Comparison of ENCODE assay signal across 1 cellular context in the genomic region with DNA sequence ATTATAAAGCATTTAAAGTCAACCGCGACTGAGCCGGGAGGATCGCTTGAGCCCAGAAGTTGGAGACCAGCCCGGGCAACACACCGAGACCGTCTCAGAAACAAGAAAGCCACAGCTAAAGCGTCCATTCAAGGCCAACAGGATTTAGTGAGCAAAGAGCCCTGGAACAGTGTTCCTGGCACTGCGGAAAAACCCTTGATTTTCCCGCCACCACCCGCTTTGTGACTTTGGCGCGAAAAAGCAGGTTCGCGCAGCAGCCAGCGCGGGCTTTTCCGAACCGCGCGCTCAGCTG.
TF ChIP-seq lines count a peak whose summit lies in the region.

No MANE protein-coding gene starts in this region.

TF ChIP-seq in HepG2, 621 proteins besides CTCF, POLR2A, EP300 and RAD21 (continued from another document and continues in another):
- TF ChIP-seq, protein P1, sequence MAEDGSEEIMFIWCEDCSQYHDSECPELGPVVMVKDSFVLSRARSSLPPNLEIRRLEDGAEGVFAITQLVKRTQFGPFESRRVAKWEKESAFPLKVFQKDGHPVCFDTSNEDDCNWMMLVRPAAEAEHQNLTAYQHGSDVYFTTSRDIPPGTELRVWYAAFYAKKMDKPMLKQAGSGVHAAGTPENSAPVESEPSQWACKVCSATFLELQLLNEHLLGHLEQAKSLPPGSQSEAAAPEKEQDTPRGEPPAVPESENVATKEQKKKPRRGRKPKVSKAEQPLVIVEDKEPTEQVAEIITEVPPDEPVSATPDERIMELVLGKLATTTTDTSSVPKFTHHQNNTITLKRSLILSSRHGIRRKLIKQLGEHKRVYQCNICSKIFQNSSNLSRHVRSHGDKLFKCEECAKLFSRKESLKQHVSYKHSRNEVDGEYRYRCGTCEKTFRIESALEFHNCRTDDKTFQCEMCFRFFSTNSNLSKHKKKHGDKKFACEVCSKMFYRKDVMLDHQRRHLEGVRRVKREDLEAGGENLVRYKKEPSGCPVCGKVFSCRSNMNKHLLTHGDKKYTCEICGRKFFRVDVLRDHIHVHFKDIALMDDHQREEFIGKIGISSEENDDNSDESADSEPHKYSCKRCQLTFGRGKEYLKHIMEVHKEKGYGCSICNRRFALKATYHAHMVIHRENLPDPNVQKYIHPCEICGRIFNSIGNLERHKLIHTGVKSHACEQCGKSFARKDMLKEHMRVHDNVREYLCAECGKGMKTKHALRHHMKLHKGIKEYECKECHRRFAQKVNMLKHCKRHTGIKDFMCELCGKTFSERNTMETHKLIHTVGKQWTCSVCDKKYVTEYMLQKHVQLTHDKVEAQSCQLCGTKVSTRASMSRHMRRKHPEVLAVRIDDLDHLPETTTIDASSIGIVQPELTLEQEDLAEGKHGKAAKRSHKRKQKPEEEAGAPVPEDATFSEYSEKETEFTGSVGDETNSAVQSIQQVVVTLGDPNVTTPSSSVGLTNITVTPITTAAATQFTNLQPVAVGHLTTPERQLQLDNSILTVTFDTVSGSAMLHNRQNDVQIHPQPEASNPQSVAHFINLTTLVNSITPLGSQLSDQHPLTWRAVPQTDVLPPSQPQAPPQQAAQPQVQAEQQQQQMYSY (CRISPR knock-in tag; IDR thresholded peaks at IDR 0.05), result no peak; the same call in 1 of the 2 replicates
- TF ChIP-seq, protein P2, sequence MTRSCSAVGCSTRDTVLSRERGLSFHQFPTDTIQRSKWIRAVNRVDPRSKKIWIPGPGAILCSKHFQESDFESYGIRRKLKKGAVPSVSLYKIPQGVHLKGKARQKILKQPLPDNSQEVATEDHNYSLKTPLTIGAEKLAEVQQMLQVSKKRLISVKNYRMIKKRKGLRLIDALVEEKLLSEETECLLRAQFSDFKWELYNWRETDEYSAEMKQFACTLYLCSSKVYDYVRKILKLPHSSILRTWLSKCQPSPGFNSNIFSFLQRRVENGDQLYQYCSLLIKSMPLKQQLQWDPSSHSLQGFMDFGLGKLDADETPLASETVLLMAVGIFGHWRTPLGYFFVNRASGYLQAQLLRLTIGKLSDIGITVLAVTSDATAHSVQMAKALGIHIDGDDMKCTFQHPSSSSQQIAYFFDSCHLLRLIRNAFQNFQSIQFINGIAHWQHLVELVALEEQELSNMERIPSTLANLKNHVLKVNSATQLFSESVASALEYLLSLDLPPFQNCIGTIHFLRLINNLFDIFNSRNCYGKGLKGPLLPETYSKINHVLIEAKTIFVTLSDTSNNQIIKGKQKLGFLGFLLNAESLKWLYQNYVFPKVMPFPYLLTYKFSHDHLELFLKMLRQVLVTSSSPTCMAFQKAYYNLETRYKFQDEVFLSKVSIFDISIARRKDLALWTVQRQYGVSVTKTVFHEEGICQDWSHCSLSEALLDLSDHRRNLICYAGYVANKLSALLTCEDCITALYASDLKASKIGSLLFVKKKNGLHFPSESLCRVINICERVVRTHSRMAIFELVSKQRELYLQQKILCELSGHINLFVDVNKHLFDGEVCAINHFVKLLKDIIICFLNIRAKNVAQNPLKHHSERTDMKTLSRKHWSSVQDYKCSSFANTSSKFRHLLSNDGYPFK (CRISPR knock-in tag; IDR thresholded peaks at IDR 0.05; ENCODE audit: borderline replicate concordance), result no peak
- TF ChIP-seq HOXA3 (CRISPR knock-in tag; IDR thresholded peaks at IDR 0.05), result no peak; the same call in 1 of the 2 replicates
- TF ChIP-seq, protein P3, sequence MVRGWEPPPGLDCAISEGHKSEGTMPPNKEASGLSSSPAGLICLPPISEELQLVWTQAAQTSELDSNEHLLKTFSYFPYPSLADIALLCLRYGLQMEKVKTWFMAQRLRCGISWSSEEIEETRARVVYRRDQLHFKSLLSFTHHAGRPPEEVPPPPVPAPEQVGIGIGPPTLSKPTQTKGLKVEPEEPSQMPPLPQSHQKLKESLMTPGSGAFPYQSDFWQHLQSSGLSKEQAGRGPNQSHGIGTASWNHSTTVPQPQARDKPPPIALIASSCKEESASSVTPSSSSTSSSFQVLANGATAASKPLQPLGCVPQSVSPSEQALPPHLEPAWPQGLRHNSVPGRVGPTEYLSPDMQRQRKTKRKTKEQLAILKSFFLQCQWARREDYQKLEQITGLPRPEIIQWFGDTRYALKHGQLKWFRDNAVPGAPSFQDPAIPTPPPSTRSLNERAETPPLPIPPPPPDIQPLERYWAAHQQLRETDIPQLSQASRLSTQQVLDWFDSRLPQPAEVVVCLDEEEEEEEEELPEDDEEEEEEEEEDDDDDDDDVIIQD (CRISPR knock-in tag; IDR thresholded peaks at IDR 0.05; ENCODE audit: low read depth), result no peak
- TF ChIP-seq, protein P4, sequence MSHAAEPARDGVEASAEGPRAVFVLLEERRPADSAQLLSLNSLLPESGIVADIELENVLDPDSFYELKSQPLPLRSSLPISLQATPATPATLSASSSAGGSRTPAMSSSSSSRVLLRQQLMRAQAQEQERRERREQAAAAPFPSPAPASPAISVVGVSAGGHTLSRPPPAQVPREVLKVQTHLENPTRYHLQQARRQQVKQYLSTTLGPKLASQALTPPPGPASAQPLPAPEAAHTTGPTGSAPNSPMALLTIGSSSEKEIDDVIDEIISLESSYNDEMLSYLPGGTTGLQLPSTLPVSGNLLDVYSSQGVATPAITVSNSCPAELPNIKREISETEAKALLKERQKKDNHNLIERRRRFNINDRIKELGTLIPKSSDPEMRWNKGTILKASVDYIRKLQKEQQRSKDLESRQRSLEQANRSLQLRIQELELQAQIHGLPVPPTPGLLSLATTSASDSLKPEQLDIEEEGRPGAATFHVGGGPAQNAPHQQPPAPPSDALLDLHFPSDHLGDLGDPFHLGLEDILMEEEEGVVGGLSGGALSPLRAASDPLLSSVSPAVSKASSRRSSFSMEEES (CRISPR knock-in tag; IDR thresholded peaks at IDR 0.05), result no peak
- no peak for TF ChIP-seq PAX8 (CRISPR knock-in tag; IDR thresholded peaks at IDR 0.05; ENCODE audit: borderline replicate concordance)
- TF ChIP-seq, protein P5, sequence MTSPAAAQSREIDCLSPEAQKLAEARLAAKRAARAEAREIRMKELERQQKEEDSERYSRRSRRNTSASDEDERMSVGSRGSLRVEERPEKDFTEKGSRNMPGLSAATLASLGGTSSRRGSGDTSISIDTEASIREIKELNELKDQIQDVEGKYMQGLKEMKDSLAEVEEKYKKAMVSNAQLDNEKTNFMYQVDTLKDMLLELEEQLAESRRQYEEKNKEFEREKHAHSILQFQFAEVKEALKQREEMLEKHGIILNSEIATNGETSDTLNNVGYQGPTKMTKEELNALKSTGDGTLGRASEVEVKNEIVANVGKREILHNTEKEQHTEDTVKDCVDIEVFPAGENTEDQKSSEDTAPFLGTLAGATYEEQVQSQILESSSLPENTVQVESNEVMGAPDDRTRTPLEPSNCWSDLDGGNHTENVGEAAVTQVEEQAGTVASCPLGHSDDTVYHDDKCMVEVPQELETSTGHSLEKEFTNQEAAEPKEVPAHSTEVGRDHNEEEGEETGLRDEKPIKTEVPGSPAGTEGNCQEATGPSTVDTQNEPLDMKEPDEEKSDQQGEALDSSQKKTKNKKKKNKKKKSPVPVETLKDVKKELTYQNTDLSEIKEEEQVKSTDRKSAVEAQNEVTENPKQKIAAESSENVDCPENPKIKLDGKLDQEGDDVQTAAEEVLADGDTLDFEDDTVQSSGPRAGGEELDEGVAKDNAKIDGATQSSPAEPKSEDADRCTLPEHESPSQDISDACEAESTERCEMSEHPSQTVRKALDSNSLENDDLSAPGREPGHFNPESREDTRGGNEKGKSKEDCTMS (CRISPR knock-in tag; conservative IDR thresholded peaks at IDR 0.05), result peak; percentile 93
- peak; percentile 97; the same call in 1 of the 2 replicates for TF ChIP-seq ZNF33A (CRISPR knock-in tag; IDR thresholded peaks at IDR 0.05; ENCODE audit: borderline replicate concordance)
- TF ChIP-seq ZNF567 (CRISPR knock-in tag; IDR thresholded peaks at IDR 0.05; ENCODE audit: borderline replicate concordance), result no peak
- TF ChIP-seq SPEN (CRISPR knock-in tag; IDR thresholded peaks at IDR 0.05; ENCODE audit: low read depth), result peak; percentile 98; the same call in 1 of the 2 replicates
- TF ChIP-seq, protein P6, sequence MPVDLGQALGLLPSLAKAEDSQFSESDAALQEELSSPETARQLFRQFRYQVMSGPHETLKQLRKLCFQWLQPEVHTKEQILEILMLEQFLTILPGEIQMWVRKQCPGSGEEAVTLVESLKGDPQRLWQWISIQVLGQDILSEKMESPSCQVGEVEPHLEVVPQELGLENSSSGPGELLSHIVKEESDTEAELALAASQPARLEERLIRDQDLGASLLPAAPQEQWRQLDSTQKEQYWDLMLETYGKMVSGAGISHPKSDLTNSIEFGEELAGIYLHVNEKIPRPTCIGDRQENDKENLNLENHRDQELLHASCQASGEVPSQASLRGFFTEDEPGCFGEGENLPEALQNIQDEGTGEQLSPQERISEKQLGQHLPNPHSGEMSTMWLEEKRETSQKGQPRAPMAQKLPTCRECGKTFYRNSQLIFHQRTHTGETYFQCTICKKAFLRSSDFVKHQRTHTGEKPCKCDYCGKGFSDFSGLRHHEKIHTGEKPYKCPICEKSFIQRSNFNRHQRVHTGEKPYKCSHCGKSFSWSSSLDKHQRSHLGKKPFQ (CRISPR knock-in tag; IDR thresholded peaks at IDR 0.05; ENCODE audit: insufficient replicate concordance), result no peak
- TF ChIP-seq ZNF326 (CRISPR knock-in tag; IDR thresholded peaks at IDR 0.05; ENCODE audit: borderline replicate concordance), result no peak
- TF ChIP-seq SRF (IDR thresholded peaks at IDR 0.05; ENCODE audit: low read depth, low read length), result no peak
- TF ChIP-seq RARA (CRISPR knock-in tag; IDR thresholded peaks at IDR 0.05), result no peak
- no peak for TF ChIP-seq AGO2 (optimal IDR thresholded peaks at IDR 0.05; ENCODE audit: low read depth, low read length)
- TF ChIP-seq KDM6A (CRISPR knock-in tag; IDR thresholded peaks at IDR 0.05; ENCODE audit: low read depth), result no peak; the same call in 1 of the 2 replicates
- no peak for TF ChIP-seq ZNF670 (CRISPR knock-in tag; IDR thresholded peaks at IDR 0.05; ENCODE audit: borderline replicate concordance)
- TF ChIP-seq, protein P7, sequence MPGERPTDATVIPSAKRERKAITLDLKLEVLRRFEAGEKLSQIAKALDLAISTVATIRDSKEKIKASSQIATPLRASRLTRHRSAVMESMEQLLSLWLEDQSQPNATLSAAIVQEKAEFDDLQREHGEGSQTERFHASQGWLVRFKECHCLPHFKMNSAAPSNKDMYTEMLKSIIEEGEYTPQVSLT (CRISPR knock-in tag; IDR thresholded peaks at IDR 0.05; ENCODE audit: borderline replicate concordance, low read depth), result peak; percentile 97; the same call in 1 of the 2 replicates
- no peak for TF ChIP-seq NR3C1 (CRISPR knock-in tag; IDR thresholded peaks at IDR 0.05)
- no peak; the same call in 1 of the 2 replicates for TF ChIP-seq REL (CRISPR knock-in tag; conservative IDR thresholded peaks at IDR 0.05)
- no peak; the same call in 1 of the 2 replicates for TF ChIP-seq NRL (CRISPR knock-in tag; IDR thresholded peaks at IDR 0.05; ENCODE audit: borderline replicate concordance)
- TF ChIP-seq THAP11 (CRISPR knock-in tag; IDR thresholded peaks at IDR 0.05), result no peak
- TF ChIP-seq ZBTB38 (CRISPR knock-in tag; IDR thresholded peaks at IDR 0.05), result no peak; the same call in 1 of the 2 replicates
- TF ChIP-seq ZNF816 (CRISPR knock-in tag; IDR thresholded peaks at IDR 0.05; ENCODE audit: borderline replicate concordance), result peak; percentile 99; the same call in 1 of the 2 replicates
- no peak for TF ChIP-seq ZFP41 (CRISPR knock-in tag; IDR thresholded peaks at IDR 0.05; ENCODE audit: borderline replicate concordance)
- TF ChIP-seq MEF2D (CRISPR knock-in tag; IDR thresholded peaks at IDR 0.05), result no peak
- TF ChIP-seq, protein P8, sequence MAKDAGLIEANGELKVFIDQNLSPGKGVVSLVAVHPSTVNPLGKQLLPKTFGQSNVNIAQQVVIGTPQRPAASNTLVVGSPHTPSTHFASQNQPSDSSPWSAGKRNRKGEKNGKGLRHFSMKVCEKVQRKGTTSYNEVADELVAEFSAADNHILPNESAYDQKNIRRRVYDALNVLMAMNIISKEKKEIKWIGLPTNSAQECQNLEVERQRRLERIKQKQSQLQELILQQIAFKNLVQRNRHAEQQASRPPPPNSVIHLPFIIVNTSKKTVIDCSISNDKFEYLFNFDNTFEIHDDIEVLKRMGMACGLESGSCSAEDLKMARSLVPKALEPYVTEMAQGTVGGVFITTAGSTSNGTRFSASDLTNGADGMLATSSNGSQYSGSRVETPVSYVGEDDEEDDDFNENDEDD (CRISPR knock-in tag; IDR thresholded peaks at IDR 0.05; ENCODE audit: borderline replicate concordance), result no peak; the same call in none of the 2 replicates
- TF ChIP-seq, protein P9, sequence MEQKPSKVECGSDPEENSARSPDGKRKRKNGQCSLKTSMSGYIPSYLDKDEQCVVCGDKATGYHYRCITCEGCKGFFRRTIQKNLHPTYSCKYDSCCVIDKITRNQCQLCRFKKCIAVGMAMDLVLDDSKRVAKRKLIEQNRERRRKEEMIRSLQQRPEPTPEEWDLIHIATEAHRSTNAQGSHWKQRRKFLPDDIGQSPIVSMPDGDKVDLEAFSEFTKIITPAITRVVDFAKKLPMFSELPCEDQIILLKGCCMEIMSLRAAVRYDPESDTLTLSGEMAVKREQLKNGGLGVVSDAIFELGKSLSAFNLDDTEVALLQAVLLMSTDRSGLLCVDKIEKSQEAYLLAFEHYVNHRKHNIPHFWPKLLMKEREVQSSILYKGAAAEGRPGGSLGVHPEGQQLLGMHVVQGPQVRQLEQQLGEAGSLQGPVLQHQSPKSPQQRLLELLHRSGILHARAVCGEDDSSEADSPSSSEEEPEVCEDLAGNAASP (CRISPR knock-in tag; IDR thresholded peaks at IDR 0.05; ENCODE audit: borderline replicate concordance), result 0 out of 2 replicates have a peak, but pooled peaks have one; percentile 74
- TF ChIP-seq, protein P10, sequence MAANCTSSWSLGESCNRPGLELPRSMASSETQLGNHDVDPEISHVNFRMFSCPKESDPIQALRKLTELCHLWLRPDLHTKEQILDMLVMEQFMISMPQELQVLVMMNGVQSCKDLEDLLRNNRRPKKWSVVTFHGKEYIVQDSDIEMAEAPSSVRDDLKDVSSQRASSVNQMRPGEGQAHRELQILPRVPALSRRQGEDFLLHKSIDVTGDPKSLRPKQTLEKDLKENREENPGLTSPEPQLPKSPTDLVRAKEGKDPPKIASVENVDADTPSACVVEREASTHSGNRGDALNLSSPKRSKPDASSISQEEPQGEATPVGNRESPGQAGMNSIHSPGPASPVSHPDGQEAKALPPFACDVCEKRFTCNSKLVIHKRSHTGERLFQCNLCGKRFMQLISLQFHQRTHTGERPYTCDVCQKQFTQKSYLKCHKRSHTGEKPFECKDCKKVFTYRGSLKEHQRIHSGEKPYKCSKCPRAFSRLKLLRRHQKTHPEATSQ (CRISPR knock-in tag; IDR thresholded peaks at IDR 0.05; ENCODE audit: borderline replicate concordance), result no peak
- no peak for TF ChIP-seq MBNL3 (CRISPR knock-in tag; conservative IDR thresholded peaks at IDR 0.05)
- no peak for TF ChIP-seq ZNF713 (CRISPR knock-in tag; IDR thresholded peaks at IDR 0.05)
- TF ChIP-seq ZNF703 (CRISPR knock-in tag; IDR thresholded peaks at IDR 0.05; ENCODE audit: borderline replicate concordance), result peak; percentile 100; the same call in 1 of the 2 replicates
- TF ChIP-seq ZNF781 (CRISPR knock-in tag; IDR thresholded peaks at IDR 0.05; ENCODE audit: borderline replicate concordance, not compliant biosample characterization), result no peak
- peak; percentile 99 for TF ChIP-seq ZSCAN20 (CRISPR knock-in tag; IDR thresholded peaks at IDR 0.05; ENCODE audit: borderline replicate concordance)
- TF ChIP-seq, protein P11, sequence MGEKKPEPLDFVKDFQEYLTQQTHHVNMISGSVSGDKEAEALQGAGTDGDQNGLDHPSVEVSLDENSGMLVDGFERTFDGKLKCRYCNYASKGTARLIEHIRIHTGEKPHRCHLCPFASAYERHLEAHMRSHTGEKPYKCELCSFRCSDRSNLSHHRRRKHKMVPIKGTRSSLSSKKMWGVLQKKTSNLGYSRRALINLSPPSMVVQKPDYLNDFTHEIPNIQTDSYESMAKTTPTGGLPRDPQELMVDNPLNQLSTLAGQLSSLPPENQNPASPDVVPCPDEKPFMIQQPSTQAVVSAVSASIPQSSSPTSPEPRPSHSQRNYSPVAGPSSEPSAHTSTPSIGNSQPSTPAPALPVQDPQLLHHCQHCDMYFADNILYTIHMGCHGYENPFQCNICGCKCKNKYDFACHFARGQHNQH (CRISPR knock-in tag; IDR thresholded peaks at IDR 0.05), result no peak
- no peak; the same call in none of the 2 replicates for TF ChIP-seq BRCA1 (CRISPR knock-in tag; IDR thresholded peaks at IDR 0.05)
